Comparison of ENCODE assay signal across 9 cellular contexts in genomic region chr9:110143969-110144545, GRCh38.
DNase-seq lines count a peak whose midpoint lies in the region; ATAC-seq and TF ChIP-seq lines count a peak whose summit lies in the region.
"Had no signal": no experiment of that assay in that cellular context is flagged by ENCODE, and none has a peak within 500 bp of the region (broad histone marks: within the 10 kb centered on the region; RNA-seq: fewer than 3 reads in every experiment).

No MANE protein-coding gene starts in this region.

- no peak overlapping the region for H3K27ac ChIP-seq in ovary
- H3K27ac ChIP-seq: SJSA1 had no signal

- WGBS in ovary, 3 donors, result 86 to 96% (median 95%) methylated on average over 2 of the region's 2 CpGs

- H3K4me3 ChIP-seq in ovary, result no peak overlapping the region
- H3K4me3 ChIP-seq: SJSA1 had no signal

- no peak for TF ChIP-seq EP300 in ovary (IDR thresholded peaks at IDR 0.05)

- TF ChIP-seq POLR2A in ovary (IDR thresholded peaks at IDR 0.05), result no peak

- H3K36me3 ChIP-seq in ovary, result no peaks in the 10 kb centered on the region

- H3K4me1 ChIP-seq in ovary (ENCODE audit: insufficient read depth), result peaks cover 13% of the 10 kb centered on the region

- DNase-seq in NOMO-1 treated with dmso at 0.1 percent for 144 hours (lab: John Stamatoyannopoulos, UW; ENCODE audit: unreplicated experiment) (peak; percentile 41), left ventricle myocardium superior (no peak), 8988T (no peak), ovary (no peak), A172 (ENCODE audit: low spot score) (no peak), retina (no peak)

- intact Hi-C loops in left ventricle myocardium superior (cut with micrococcal nuclease) (loop anchor here (10.0 kb wide), 1 partner anchor 69 kb away; no protein-coding TSS in a partner anchor), ovary (cut with DNase I) (no loop called here)

- H3K9me3 ChIP-seq in ovary, result no peaks in the 10 kb centered on the region
- H3K9me3 ChIP-seq: SJSA1 had no signal

- TF ChIP-seq CTCF in ovary (IDR thresholded peaks at IDR 0.05), result no peak

- H3K27me3 ChIP-seq in ovary, result no peaks in the 10 kb centered on the region
- H3K27me3 ChIP-seq: SJSA1 had no signal

- ATAC-seq in GM18873 (IDR thresholded peaks at IDR 0.05; ENCODE audit: low FRiP score, unreplicated experiment), result peak; percentile 48
- peak; percentile 60 for ATAC-seq in HG02642 (IDR thresholded peaks at IDR 0.05; ENCODE audit: poor library complexity, unreplicated experiment)
- ATAC-seq in left ventricle myocardium superior, result peak; percentile 33
